8 cellular contexts compared by ENCODE assay signal in genomic region chr11:5808500-5809121, GRCh38.
A peak's percentile ranks its signal among the peaks of the same experiment; 100 is the strongest.
DNase-seq lines count a peak whose midpoint lies in the region; FAIRE-seq and TF ChIP-seq lines count a peak whose summit lies in the region.

Gene OR52N2 (plus strand): TSS chr11:5808924. CDS start chr11:5820336, 11,412 bp downstream.

- H3K4me3 ChIP-seq in LNCaP clone FGC (ENCODE audit: low read depth, low read length): peak within 1 kb of the TSS; percentile 44
- peak within 1 kb of the TSS; percentile 56; the same call in 1 of the 2 replicates for H3K4me3 ChIP-seq in iPS DF 6.9 (ENCODE audit: low read length)
- peak within 1 kb of the TSS; percentile 59 for H3K4me3 ChIP-seq in skeletal muscle cell (ENCODE audit: low read depth, low read length)

- peaks cover 6% of the 10 kb centered on the region for H3K9me3 Mint-ChIP-seq in T-helper 1 cell treated with Interleukin-12 subunit alpha and Interleukin-12 subunit beta and Interleukin-4 antibody, amounts not matched to agents 30 μg/mL and 1 μg/mL, for 36 hours

- no peaks in the 10 kb centered on the region for H3K9me3 ChIP-seq in iPS DF 6.9 (ENCODE audit: control insufficient read depth, insufficient read depth, low read length)

- CTCF ChIA-PET in GM10248 (lab: Yijun Ruan, JAX): interaction anchor here (0.8 to 1.9 kb wide), 8 partner anchors 13 to 342 kb away, joined by 3 to 14 read pairs (median 4); partner anchors contain the start of gene TRIM34

- no peaks in the 10 kb centered on the region for H3K4me1 ChIP-seq in iPS DF 6.9 (ENCODE audit: control insufficient read depth, insufficient read depth, low read length)

- peak; percentile 95 for FAIRE-seq in H54 (lab: Jason Lieb, UNC)

- DNase-seq in GM10248 (ENCODE audit: extremely low spot score): peak; percentile 34
- DNase-seq in H54 (ENCODE audit: insufficient read length, low spot score): peak; percentile 29
- peak; percentile 22 for DNase-seq in LNCaP clone FGC (ENCODE audit: low read depth)
- peak; percentile 83 for DNase-seq in astrocyte of the hippocampus (ENCODE audit: low read depth, low spot score)
- DNase-seq in iPS DF 6.9 (ENCODE audit: low read depth, low spot score): peak; percentile 50
- peak; percentile 15 for DNase-seq in skeletal muscle cell (ENCODE audit: low read depth)
- no peak for DNase-seq in NCI-H510A (lab: John Stamatoyannopoulos, UW)

- WGBS in iPS DF 6.9 (ENCODE audit: insufficient coverage, insufficient read length): no CpG with 5 or more reads among the region's 24 CpGs

- TF ChIP-seq CTCF in GM10248 (IDR thresholded peaks at IDR 0.05; ENCODE audit: control extremely low read depth, extremely low read depth, low read depth, missing control alignments) (peak; percentile 89), LNCaP clone FGC (IDR thresholded peaks at IDR 0.05; ENCODE audit: control insufficient read depth, extremely low read depth, insufficient read depth) (peak; percentile 92)

- no peak within 1 kb of the TSS for H3K27ac ChIP-seq in iPS DF 6.9 (ENCODE audit: low read length)

- H3K36me3 ChIP-seq in iPS DF 6.9 (ENCODE audit: control insufficient read depth, insufficient read depth, low read length): no peaks in the 10 kb centered on the region

- no peaks in the 10 kb centered on the region for H3K36me3 Mint-ChIP-seq in T-helper 1 cell treated with Interleukin-12 subunit alpha and Interleukin-12 subunit beta and Interleukin-4 antibody, amounts not matched to agents 30 μg/mL and 1 μg/mL, for 36 hours (ENCODE audit: low read depth)

- H3K27me3 ChIP-seq in iPS DF 6.9 (ENCODE audit: control insufficient read depth, insufficient read depth, low read length): no peaks in the 10 kb centered on the region

- POLR2A ChIA-PET in GM10248 (lab: Yijun Ruan, JAX): no interaction called here

- TF ChIP-seq POLR2A in H54 (IDR thresholded peaks at IDR 0.05; ENCODE audit: low read depth, low read length): no peak

- peaks cover 31% of the 10 kb centered on the region for H3K27me3 Mint-ChIP-seq in T-helper 1 cell treated with Interleukin-12 subunit alpha and Interleukin-12 subunit beta and Interleukin-4 antibody, amounts not matched to agents 30 μg/mL and 1 μg/mL, for 36 hours (ENCODE audit: low read depth)

- peaks cover 12% of the 10 kb centered on the region for H3K4me1 Mint-ChIP-seq in T-helper 1 cell treated with Interleukin-12 subunit alpha and Interleukin-12 subunit beta and Interleukin-4 antibody, amounts not matched to agents 30 μg/mL and 1 μg/mL, for 36 hours (ENCODE audit: low read depth)

- peak within 1 kb of the TSS; percentile 27 for H3K27ac Mint-ChIP-seq in T-helper 1 cell treated with Interleukin-12 subunit alpha and Interleukin-12 subunit beta and Interleukin-4 antibody, amounts not matched to agents 30 μg/mL and 1 μg/mL, for 36 hours

- peak within 1 kb of the TSS; percentile 83 for H3K4me3 Mint-ChIP-seq in T-helper 1 cell treated with Interleukin-12 subunit alpha and Interleukin-12 subunit beta and Interleukin-4 antibody, amounts not matched to agents 30 μg/mL and 1 μg/mL, for 36 hours
